8 cellular contexts compared by ENCODE assay signal in the genomic region with DNA sequence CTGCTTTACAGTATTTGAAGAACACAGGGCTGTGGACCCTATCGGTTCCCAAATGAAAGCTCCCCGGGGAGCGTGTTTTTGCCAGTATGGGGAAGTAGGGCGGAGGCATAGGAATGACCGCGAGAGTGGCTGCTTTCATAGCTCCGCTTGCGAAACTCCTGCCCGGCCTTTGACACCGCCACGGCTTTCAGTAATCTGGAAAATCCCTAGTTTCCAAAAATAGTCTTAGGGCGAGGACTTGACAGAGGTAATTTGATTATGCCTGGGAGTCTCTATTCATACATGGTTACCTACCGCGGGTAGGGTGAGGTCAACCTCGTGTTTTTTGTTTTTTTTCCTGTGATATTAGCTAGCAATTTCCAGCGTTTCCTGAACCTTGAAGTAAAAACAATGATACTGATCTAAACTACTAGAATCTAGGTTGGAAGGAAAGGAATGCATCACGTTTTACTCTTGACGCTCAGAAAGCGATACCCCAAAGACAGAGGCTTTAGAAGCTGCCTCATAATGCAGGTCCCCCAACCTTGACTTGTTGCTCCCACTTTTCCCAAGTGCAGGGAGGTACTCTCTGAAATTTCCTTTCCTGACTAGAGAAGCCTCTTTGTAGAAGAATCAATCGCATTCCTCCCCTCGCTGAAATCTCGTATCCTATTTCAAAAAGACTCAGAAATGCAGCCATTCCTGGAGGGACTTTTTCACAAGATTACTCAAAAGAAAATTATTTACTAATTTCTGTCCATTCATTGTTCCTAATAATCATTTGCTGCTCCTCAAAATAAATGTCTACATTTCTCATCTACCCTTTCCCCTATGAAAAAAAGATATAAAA. TPM values are rescaled to one million over a fixed set of nuclear protein-coding genes. Genes with fewer than 3 reads are reported as not detected.
A peak's percentile ranks its signal among the peaks of the same experiment; 100 is the strongest.
DNase-seq lines count a peak whose midpoint lies in the region; ATAC-seq and TF ChIP-seq lines count a peak whose summit lies in the region.

No MANE protein-coding gene starts in this region.

- H3K9me3 ChIP-seq in PC-3 (ENCODE audit: low read length) (no peaks in the 10 kb centered on the region), parathyroid adenoma (ENCODE audit: control insufficient read depth, low read length) (no peaks in the 10 kb centered on the region), aorta (ENCODE audit: control insufficient read depth, low read length) (no peaks in the 10 kb centered on the region)

- peak overlapping the region; percentile 99 for H3K27ac Mint-ChIP-seq in activated naive CD4-positive, alpha-beta T cell treated with anti-CD3 and anti-CD28 coated beads, Interleukin-2, amount 50 U/mL, for 24 hours

- peaks cover 38% of the 10 kb centered on the region for H4K20me1 ChIP-seq in PC-3 (ENCODE audit: low read length)

- CTCF ChIA-PET in PC-3 (lab: Charles Lee), result interaction anchor here (0.6 to 1.0 kb wide), 3 partner anchors 41 to 486 kb away, joined by 3 to 4 read pairs (median 4); partner anchors contain the start of gene TIPARP

- WGBS in aorta, 2 donors, result 5 to 7% methylated on average over 22 of the region's 22 CpGs

- H3K27me3 ChIP-seq in HL-60 (ENCODE audit: insufficient read depth, poor library complexity, severe bottlenecking) (no peaks in the 10 kb centered on the region), PC-3 (ENCODE audit: low read length) (no peaks in the 10 kb centered on the region), parathyroid adenoma (ENCODE audit: control insufficient read depth, insufficient read depth, low read length) (no peaks in the 10 kb centered on the region), aorta (ENCODE audit: control insufficient read depth in 1 of 2, insufficient read depth in 2 of 2, low read length in 1 of 2) (no peaks in the 10 kb centered on the region)

- H3K4me3 ChIP-seq in HL-60 (replicated peaks; ENCODE audit: insufficient read depth, low read length), result peak overlapping the region; percentile 75
- peak overlapping the region; percentile 92 for H3K4me3 ChIP-seq in PC-3 (ENCODE audit: low read length)
- H3K4me3 ChIP-seq in parathyroid adenoma (ENCODE audit: low read depth, low read length), result peak overlapping the region; percentile 100
- H3K4me3 ChIP-seq in aorta (ENCODE audit: low read length in 2 of 2), result peak overlapping the region; percentile 49 to 73

- H3K36me3 ChIP-seq in PC-3 (ENCODE audit: low read depth, low read length), result peaks cover 34% of the 10 kb centered on the region
- H3K36me3 ChIP-seq in parathyroid adenoma (ENCODE audit: control insufficient read depth, insufficient read depth, low read length), result no peaks in the 10 kb centered on the region
- no peaks in the 10 kb centered on the region for H3K36me3 ChIP-seq in aorta (ENCODE audit: control insufficient read depth in 1 of 2, insufficient read depth in 2 of 2, low read length in 1 of 2)

- H3K27me3 Mint-ChIP-seq in activated naive CD4-positive, alpha-beta T cell treated with anti-CD3 and anti-CD28 coated beads, Interleukin-2, amount 50 U/mL, for 24 hours, result no peaks in the 10 kb centered on the region

- H3K4me1 ChIP-seq in PC-3 (ENCODE audit: insufficient read depth, low read length) (peaks cover 36% of the 10 kb centered on the region), parathyroid adenoma (peaks cover 19% of the 10 kb centered on the region), aorta (ENCODE audit: control insufficient read depth in 1 of 2, insufficient read depth in 2 of 2, low read length in 2 of 2) (no peaks in the 10 kb centered on the region)

- peak overlapping the region; percentile 98 for H3K27ac ChIP-seq in HL-60 (replicated peaks)
- H3K27ac ChIP-seq in PC-3 (ENCODE audit: low read length), result peak overlapping the region; percentile 98
- H3K27ac ChIP-seq in parathyroid adenoma, result peak overlapping the region; percentile 97
- H3K27ac ChIP-seq in aorta (ENCODE audit: low read depth in 1 of 2, low read length in 2 of 2), result peak overlapping the region; percentile 98 to 100

- H3K4me2 ChIP-seq in PC-3 (ENCODE audit: low read length) (peak overlapping the region; percentile 94), parathyroid adenoma (ENCODE audit: low read length) (peak overlapping the region; percentile 99)

- intact Hi-C loops in PC-3 (cut with micrococcal nuclease), result loop anchor here (1.0 kb wide), 1 partner anchor 14 kb away; no protein-coding TSS in a partner anchor
- intact Hi-C loops in Right ventricle myocardium superior (cut with DNase I), result loop anchor here (1.0 kb wide), 1 partner anchor 14 kb away; no protein-coding TSS in a partner anchor
- intact Hi-C loops in aorta (cut with DNase I), result loop anchor here (1.0 kb wide), 2 partner anchors 13 to 14 kb away; no protein-coding TSS in a partner anchor

- peak; percentile 30 for ATAC-seq in GM21367 (IDR thresholded peaks at IDR 0.05; ENCODE audit: unreplicated experiment)
- peak; percentile 49 for ATAC-seq in PC-3
- peak; percentile 85 for ATAC-seq in Right ventricle myocardium superior (ENCODE audit: poor library complexity)
- peak; percentile 90 for ATAC-seq in aorta (ENCODE audit: low FRiP score)

- H3K9me3 Mint-ChIP-seq in activated naive CD4-positive, alpha-beta T cell treated with anti-CD3 and anti-CD28 coated beads, Interleukin-2, amount 50 U/mL, for 24 hours, result no peaks in the 10 kb centered on the region

- BruUV-seq in PC-3 (replicated peaks; lab: Mats Ljungman, UMichigan), result TSS peak; percentile 94

- H2AFZ ChIP-seq in PC-3 (ENCODE audit: low read length), result peak overlapping the region; percentile 66
- H2AFZ ChIP-seq in parathyroid adenoma, result peak overlapping the region; percentile 71

- H3K4me3 Mint-ChIP-seq in activated naive CD4-positive, alpha-beta T cell treated with anti-CD3 and anti-CD28 coated beads, Interleukin-2, amount 50 U/mL, for 24 hours, result peak overlapping the region; percentile 92

- DNase-seq in DMS53 treated with DMSO at 0.1 percent for 48 hours (lab: John Stamatoyannopoulos, UW; ENCODE audit: unreplicated experiment) (peak; percentile 68), HL-60 (ENCODE audit: low read depth in 1 of 2, low spot score in 1 of 2) (peak in 1 of 2 experiments; percentile 89), PC-3 (peak; percentile 87), Right ventricle myocardium superior (peak; percentile 92), aorta (peak; percentile 94)

- H3K79me2 ChIP-seq in PC-3 (ENCODE audit: low read length) (peaks cover 41% of the 10 kb centered on the region), parathyroid adenoma (peaks cover 24% of the 10 kb centered on the region)

- TF ChIP-seq CTCF in HL-60 (IDR thresholded peaks at IDR 0.05; ENCODE audit: insufficient read depth, low read length) (no peak), PC-3 (conservative IDR thresholded peaks at IDR 0.05; ENCODE audit: low read depth, low read length) (no peak), parathyroid adenoma (IDR thresholded peaks at IDR 0.05) (no peak)

- POLR2A ChIA-PET in PC-3 (lab: Charles Lee; ENCODE audit: unreplicated experiment), result interaction anchor here (0.6 to 2.4 kb wide), 9 partner anchors 14 to 1410 kb away, joined by 3 to 37 read pairs (median 4); no protein-coding TSS in a partner anchor

- H3K4me1 Mint-ChIP-seq in activated naive CD4-positive, alpha-beta T cell treated with anti-CD3 and anti-CD28 coated beads, Interleukin-2, amount 50 U/mL, for 24 hours, result peaks cover 39% of the 10 kb centered on the region

- no peaks in the 10 kb centered on the region for H3F3A ChIP-seq in PC-3 (ENCODE audit: low read length, unreplicated experiment)

- H3K9ac ChIP-seq in PC-3 (ENCODE audit: low read length) (peak overlapping the region; percentile 97), parathyroid adenoma (peak overlapping the region; percentile 81)

- peaks cover 33% of the 10 kb centered on the region for H3K36me3 Mint-ChIP-seq in activated naive CD4-positive, alpha-beta T cell treated with anti-CD3 and anti-CD28 coated beads, Interleukin-2, amount 50 U/mL, for 24 hours

- H3K9me2 ChIP-seq in PC-3 (replicated peaks; ENCODE audit: low read length), result no peaks in the 10 kb centered on the region

RNA-seq across cellular contexts. Expression of gene CCNL1, which starts 0.9 kb away (rescaled TPM):
- 172 and 231 TPM in 2 replicates for total RNA-seq in PC-3 (2014; rRNA removed)
- total RNA-seq in Right ventricle myocardium superior, result 20.2 TPM
- 100 to 1,000 TPM; 159 to 189 TPM for total RNA-seq in aorta
- polyA plus RNA-seq in aorta, result 100 to 1,000 TPM in 1 of 2 donors, 10 to 100 TPM in 1; 17.4 to 142 TPM

Comparison
In these comparisons a context has a peak if more than half of its experiments do, and no peak if none do; other contexts are left out.
1. ATAC-seq: peak in every context shown above with its lines; median percentile 90 in aorta; 85 in Right ventricle myocardium superior; 49 in PC-3; 30 in GM21367.